Comparison of ENCODE assay signal across 28 cellular contexts in genomic region chr1:116713474-116713873, GRCh38. TPM values are rescaled to one million over a fixed set of nuclear protein-coding genes. Genes with fewer than 3 reads are reported as not detected.
"Had no signal": no experiment of that assay in that cellular context is flagged by ENCODE, and none has a peak within 500 bp of the region (broad histone marks: within the 10 kb centered on the region; RNA-seq: fewer than 3 reads in every experiment).

No MANE protein-coding gene starts in this region.

- H2AFZ ChIP-seq: hepatocyte, parathyroid adenoma had no signal

- DNase-seq: dorsolateral prefrontal cortex; effector CD4-positive, alpha-beta T cell; foreskin keratinocyte; heart left ventricle; left cardiac atrium; left lung; naive thymus-derived CD8-positive, alpha-beta T cell; stimulated activated CD4-positive, alpha-beta T cell treated with anti-CD3 and anti-CD28 coated beads, Interleukin-12 subunit alpha, Interleukin-12 subunit beta, amount 100 ng/mL, for 4 hours; stimulated activated CD4-positive, alpha-beta T cell treated with anti-CD3 and anti-CD28 coated beads, Interleukin-1b, Interleukin-23, amount 100 ng/mL, for 48 hours; stimulated activated CD4-positive, alpha-beta T cell treated with anti-CD3 and anti-CD28 coated beads, Interleukin-4, amount 100 ng/mL, for 1 hour; stimulated activated CD8-positive, alpha-beta memory T cell treated with anti-CD3 and anti-CD28 coated beads, Interleukin-4, amount 100 ng/mL, for 48 hours; stimulated activated naive CD4-positive, alpha-beta T cell; stimulated activated naive CD8-positive, alpha-beta T cell treated with anti-CD3 and anti-CD28 coated beads, Interleukin-15, amount 100 ng/mL, for 72 hours; transverse colon; upper lobe of right lung had no signal

- H3K4me2 ChIP-seq: hepatocyte, smooth muscle cell had no signal

- H3K4me3 ChIP-seq: dorsolateral prefrontal cortex, gastroesophageal sphincter, heart left ventricle, hepatocyte, left lung, prostate gland, right atrium auricular region, smooth muscle cell, suprapubic skin, transverse colon, upper lobe of right lung had no signal

- H3K9me3 Mint-ChIP-seq: naive thymus-derived CD8-positive, alpha-beta T cell had no signal

- H3K27me3 ChIP-seq: foreskin keratinocyte, gastroesophageal sphincter, heart left ventricle, hepatocyte, left lung, neutrophil, right atrium auricular region, suprapubic skin, transverse colon, upper lobe of right lung had no signal

- H3K36me3 Mint-ChIP-seq: naive thymus-derived CD8-positive, alpha-beta T cell had no signal

- H3K27ac Mint-ChIP-seq: stimulated activated naive CD8-positive, alpha-beta T cell treated with anti-CD3 and anti-CD28 coated beads, Interleukin-15, amount 100 ng/mL, for 72 hours had no signal

- H3K36me3 ChIP-seq: gastroesophageal sphincter, heart left ventricle, left lung, neutrophil, prostate gland, right atrium auricular region, suprapubic skin, transverse colon, upper lobe of right lung had no signal

- H3K4me1 ChIP-seq: foreskin keratinocyte, parathyroid adenoma, right atrium auricular region, transverse colon, upper lobe of right lung had no signal

- H3K9me3 ChIP-seq: gastroesophageal sphincter, heart left ventricle, left lung, neutrophil, prostate gland, right atrium auricular region, suprapubic skin, transverse colon, upper lobe of right lung had no signal

- H3K9ac ChIP-seq: parathyroid adenoma had no signal

- H3K27ac ChIP-seq: dorsolateral prefrontal cortex, foreskin keratinocyte, gastroesophageal sphincter, heart left ventricle, hepatocyte, left lung, neutrophil, parathyroid adenoma, prostate gland, right atrium auricular region, suprapubic skin, transverse colon, upper lobe of right lung had no signal

- H3K79me2 ChIP-seq: hepatocyte, parathyroid adenoma had no signal

- H3K4me3 Mint-ChIP-seq: naive thymus-derived CD8-positive, alpha-beta T cell; stimulated activated naive CD8-positive, alpha-beta T cell treated with anti-CD3 and anti-CD28 coated beads, Interleukin-15, amount 100 ng/mL, for 72 hours had no signal

- ATAC-seq: foreskin keratinocyte; gastroesophageal sphincter; heart left ventricle; left cardiac atrium; left lung; naive thymus-derived CD8-positive, alpha-beta T cell; sciatic nerve; stimulated activated naive CD8-positive, alpha-beta T cell treated with anti-CD3 and anti-CD28 coated beads, Interleukin-15, amount 100 ng/mL, for 72 hours; upper lobe of right lung had no signal

RNA-seq across cellular contexts. Expression of gene CD2, which starts 40.8 kb away (rescaled TPM):
- total RNA-seq: cerebellum, foreskin keratinocyte, kidney epithelial cell, lung microvascular endothelial cell, myocyte, smooth muscle cell had no signal
